In the genomic region with DNA sequence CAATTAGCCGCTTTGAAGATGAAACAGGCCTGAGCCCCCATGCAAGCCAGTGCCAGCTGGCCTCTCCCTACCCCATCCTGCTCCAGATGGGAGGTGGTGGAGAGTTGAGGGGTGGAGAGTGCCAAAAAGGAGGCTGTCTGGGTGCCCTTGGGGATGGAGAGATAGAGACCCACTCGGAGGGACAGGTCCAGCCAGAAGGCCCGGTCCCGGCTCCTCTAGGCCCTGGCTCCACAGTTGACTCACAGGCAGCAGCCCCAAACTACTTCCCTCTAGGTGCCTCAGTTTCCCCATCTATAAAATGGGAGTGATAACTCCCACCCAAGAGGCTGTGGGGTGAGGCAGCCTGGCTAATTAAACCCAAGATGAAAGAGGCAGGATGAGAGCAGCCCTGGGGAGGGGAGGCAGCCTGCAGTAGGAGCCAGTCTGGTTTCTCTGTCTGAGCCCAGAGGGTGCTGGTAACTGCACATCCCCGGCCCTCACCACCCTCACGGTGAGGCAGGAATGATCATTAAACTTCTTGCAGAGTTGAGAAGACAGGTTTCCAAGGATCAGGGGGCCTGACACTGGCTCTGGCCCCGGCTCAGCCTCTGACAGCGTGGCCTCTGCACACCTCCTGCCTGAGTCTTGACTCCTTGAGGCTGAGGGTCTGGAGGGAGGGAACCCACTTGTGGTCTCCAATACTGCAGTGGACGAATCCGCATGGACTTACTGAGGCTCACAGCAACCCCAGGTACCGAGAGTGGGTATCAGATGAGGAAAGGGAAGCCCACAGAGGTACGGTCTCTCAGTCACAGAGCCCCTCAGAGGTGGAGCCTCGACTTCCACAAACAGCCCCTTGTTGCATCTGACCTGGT, we compare ENCODE assay signal across 1 cellular context.
TF ChIP-seq lines count a peak whose summit lies in the region.

No MANE protein-coding gene starts in this region.

TF ChIP-seq in HCT116, 20 proteins besides CTCF, POLR2A, EP300 and RAD21:
- no peak for TF ChIP-seq ZNF274 (IDR thresholded peaks at IDR 0.05; ENCODE audit: low read depth, low read length)
- no peak for TF ChIP-seq SRF (IDR thresholded peaks at IDR 0.05; ENCODE audit: low read depth)
- TF ChIP-seq, protein P1, sequence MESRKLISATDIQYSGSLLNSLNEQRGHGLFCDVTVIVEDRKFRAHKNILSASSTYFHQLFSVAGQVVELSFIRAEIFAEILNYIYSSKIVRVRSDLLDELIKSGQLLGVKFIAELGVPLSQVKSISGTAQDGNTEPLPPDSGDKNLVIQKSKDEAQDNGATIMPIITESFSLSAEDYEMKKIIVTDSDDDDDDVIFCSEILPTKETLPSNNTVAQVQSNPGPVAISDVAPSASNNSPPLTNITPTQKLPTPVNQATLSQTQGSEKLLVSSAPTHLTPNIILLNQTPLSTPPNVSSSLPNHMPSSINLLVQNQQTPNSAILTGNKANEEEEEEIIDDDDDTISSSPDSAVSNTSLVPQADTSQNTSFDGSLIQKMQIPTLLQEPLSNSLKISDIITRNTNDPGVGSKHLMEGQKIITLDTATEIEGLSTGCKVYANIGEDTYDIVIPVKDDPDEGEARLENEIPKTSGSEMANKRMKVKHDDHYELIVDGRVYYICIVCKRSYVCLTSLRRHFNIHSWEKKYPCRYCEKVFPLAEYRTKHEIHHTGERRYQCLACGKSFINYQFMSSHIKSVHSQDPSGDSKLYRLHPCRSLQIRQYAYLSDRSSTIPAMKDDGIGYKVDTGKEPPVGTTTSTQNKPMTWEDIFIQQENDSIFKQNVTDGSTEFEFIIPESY (IDR thresholded peaks at IDR 0.05; ENCODE audit: extremely low read depth, insufficient replicate concordance, low read length) = no peak
- no peak for TF ChIP-seq EGR1 (IDR thresholded peaks at IDR 0.05; ENCODE audit: low read depth)
